In genomic region chr3:106819445-106819844, GRCh38 we compare ENCODE assay signal across 23 cellular contexts.
"Had no signal": no experiment of that assay in that cellular context is flagged by ENCODE, and none has a peak within 500 bp of the region (broad histone marks: within the 10 kb centered on the region; RNA-seq: fewer than 3 reads in every experiment).

No MANE protein-coding gene starts in this region.

- H3K4me3 ChIP-seq: dorsolateral prefrontal cortex, gastrocnemius medialis, left ventricle myocardium inferior, testis had no signal

- H3K27ac ChIP-seq: brain microvascular endothelial cell, dorsolateral prefrontal cortex, gastrocnemius medialis, left ventricle myocardium inferior, testis had no signal

- H3K36me3 ChIP-seq: brain microvascular endothelial cell, gastrocnemius medialis, left ventricle myocardium inferior had no signal

- H3K36me3 Mint-ChIP-seq: activated CD4-positive, alpha-beta memory T cell treated with anti-CD3 and anti-CD28 coated beads for 36 hours; activated naive CD4-positive, alpha-beta T cell treated with anti-CD3 and anti-CD28 coated beads, Interleukin-2, amount 50 U/mL, for 24 hours; mesothelial cell of epicardium; naive thymus-derived CD8-positive, alpha-beta T cell; stimulated activated naive B cell treated with anti-CD40 and anti-IgM and Interleukin-4, amounts not matched to agents 10 μg/mL and 1 μg/mL and 100 μg/mL, for 72 hours; type B pancreatic cell had no signal

- H3K4me1 Mint-ChIP-seq: activated naive CD4-positive, alpha-beta T cell treated with anti-CD3 and anti-CD28 coated beads, Interleukin-2, amount 50 U/mL, for 24 hours; naive thymus-derived CD8-positive, alpha-beta T cell; stimulated activated naive B cell treated with anti-CD40 and anti-IgM and Interleukin-4, amounts not matched to agents 10 μg/mL and 1 μg/mL and 100 μg/mL, for 72 hours had no signal

- H3K9me3 ChIP-seq: gastrocnemius medialis, left ventricle myocardium inferior, testis had no signal

- H3K27me3 Mint-ChIP-seq: activated CD4-positive, alpha-beta memory T cell treated with anti-CD3 and anti-CD28 coated beads for 36 hours; activated naive CD4-positive, alpha-beta T cell treated with anti-CD3 and anti-CD28 coated beads, Interleukin-2, amount 50 U/mL, for 24 hours; type B pancreatic cell had no signal

- DNase-seq: activated CD4-positive, alpha-beta memory T cell treated with anti-CD3 and anti-CD28 coated beads for 36 hours; activated gamma-delta T cell treated with Interleukin-2 at 50 U/mL for 16 hours; brain microvascular endothelial cell; caudate nucleus; dorsolateral prefrontal cortex; effector memory CD8-positive, alpha-beta T cell; gastrocnemius medialis; head of caudate nucleus; hypothalamus; left ventricle myocardium inferior; naive thymus-derived CD8-positive, alpha-beta T cell; small intestine; stimulated activated CD4-positive, alpha-beta T cell treated with anti-CD3 and anti-CD28 coated beads, Interleukin-15, amount 100 ng/mL, for 24 hours; stimulated activated naive B cell treated with anti-CD40 and anti-IgM and Interleukin-4, amounts not matched to agents 10 μg/mL and 1 μg/mL and 100 μg/mL, for 72 hours; T1000; testis had no signal

- ATAC-seq: effector memory CD8-positive, alpha-beta T cell; esophagus mucosa; naive thymus-derived CD8-positive, alpha-beta T cell; sciatic nerve; stimulated activated naive B cell treated with anti-CD40 and anti-IgM and Interleukin-4, amounts not matched to agents 10 μg/mL and 1 μg/mL and 100 μg/mL, for 72 hours; WTC11 had no signal

- H3K4me1 ChIP-seq: gastrocnemius medialis, testis had no signal

- H3K9me3 Mint-ChIP-seq: activated CD4-positive, alpha-beta memory T cell treated with anti-CD3 and anti-CD28 coated beads for 36 hours; activated naive CD4-positive, alpha-beta T cell treated with anti-CD3 and anti-CD28 coated beads, Interleukin-2, amount 50 U/mL, for 24 hours; effector memory CD8-positive, alpha-beta T cell; mesothelial cell of epicardium; naive thymus-derived CD8-positive, alpha-beta T cell; T-helper 1 cell treated with Interleukin-12 subunit alpha and Interleukin-12 subunit beta and Interleukin-4 antibody, amounts not matched to agents 30 μg/mL and 1 μg/mL, for 36 hours; type B pancreatic cell had no signal

- H3K27me3 ChIP-seq: brain microvascular endothelial cell, dorsolateral prefrontal cortex, gastrocnemius medialis, testis had no signal

- H3K4me3 Mint-ChIP-seq: activated CD4-positive, alpha-beta memory T cell treated with anti-CD3 and anti-CD28 coated beads for 36 hours; activated naive CD4-positive, alpha-beta T cell treated with anti-CD3 and anti-CD28 coated beads, Interleukin-2, amount 50 U/mL, for 24 hours; effector memory CD8-positive, alpha-beta T cell; mesothelial cell of epicardium; naive thymus-derived CD8-positive, alpha-beta T cell; stimulated activated naive B cell treated with anti-CD40 and anti-IgM and Interleukin-4, amounts not matched to agents 10 μg/mL and 1 μg/mL and 100 μg/mL, for 72 hours; T-helper 1 cell treated with Interleukin-12 subunit alpha and Interleukin-12 subunit beta and Interleukin-4 antibody, amounts not matched to agents 30 μg/mL and 1 μg/mL, for 36 hours; type B pancreatic cell; WTC11 had no signal

- H3K27ac Mint-ChIP-seq: activated CD4-positive, alpha-beta memory T cell treated with anti-CD3 and anti-CD28 coated beads for 36 hours; activated naive CD4-positive, alpha-beta T cell treated with anti-CD3 and anti-CD28 coated beads, Interleukin-2, amount 50 U/mL, for 24 hours; effector memory CD8-positive, alpha-beta T cell; mesothelial cell of epicardium; naive thymus-derived CD8-positive, alpha-beta T cell; stimulated activated naive B cell treated with anti-CD40 and anti-IgM and Interleukin-4, amounts not matched to agents 10 μg/mL and 1 μg/mL and 100 μg/mL, for 72 hours; T-helper 1 cell treated with Interleukin-12 subunit alpha and Interleukin-12 subunit beta and Interleukin-4 antibody, amounts not matched to agents 30 μg/mL and 1 μg/mL, for 36 hours; type B pancreatic cell; WTC11 had no signal
